15 cellular contexts compared by ENCODE assay signal in genomic region chr5:135254183-135254582, GRCh38.
DNase-seq lines count a peak whose midpoint lies in the region; ATAC-seq and TF ChIP-seq lines count a peak whose summit lies in the region.
"Had no signal": no experiment of that assay in that cellular context is flagged by ENCODE, and none has a peak within 500 bp of the region (broad histone marks: within the 10 kb centered on the region; RNA-seq: fewer than 3 reads in every experiment).

No MANE protein-coding gene starts in this region.

- H3K27me3 Mint-ChIP-seq in activated naive CD8-positive, alpha-beta T cell treated with anti-CD3 and anti-CD28 coated beads, Interleukin-2, amount 10 ng/mL, durations not matched to agents 7 days and 5 days = peaks cover 23% of the 10 kb centered on the region
- no peaks in the 10 kb centered on the region for H3K27me3 Mint-ChIP-seq in activated naive CD8-positive, alpha-beta T cell treated with anti-CD3 and anti-CD28 coated beads, Interleukin-2, amount 50 U/mL, for 24 hours
- H3K27me3 Mint-ChIP-seq in HFFc6 (ENCODE audit: insufficient read depth) (peaks cover 3% of the 10 kb centered on the region; the same call in 1 of the 2 replicates), mesothelial cell of epicardium (ENCODE audit: low read depth) (no peaks in the 10 kb centered on the region)

- H3K27me3 ChIP-seq in right cardiac atrium (ENCODE audit: control insufficient read depth, insufficient read depth) = no peaks in the 10 kb centered on the region
- H3K27me3 ChIP-seq: BE2C had no signal

- H3K36me3 Mint-ChIP-seq in activated naive CD8-positive, alpha-beta T cell treated with anti-CD3 and anti-CD28 coated beads, Interleukin-2, amount 10 ng/mL, durations not matched to agents 7 days and 5 days = no peaks in the 10 kb centered on the region
- no peaks in the 10 kb centered on the region for H3K36me3 Mint-ChIP-seq in activated naive CD8-positive, alpha-beta T cell treated with anti-CD3 and anti-CD28 coated beads, Interleukin-2, amount 50 U/mL, for 24 hours (ENCODE audit: low read depth)
- peaks cover 6% of the 10 kb centered on the region; the same call in 1 of the 2 replicates for H3K36me3 Mint-ChIP-seq in HFFc6 (ENCODE audit: low read depth)
- no peaks in the 10 kb centered on the region for H3K36me3 Mint-ChIP-seq in mesothelial cell of epicardium
- H3K36me3 Mint-ChIP-seq: CD4-positive, alpha-beta memory T cell had no signal

- peak; percentile 4 for DNase-seq in activated naive CD8-positive, alpha-beta T cell treated with anti-CD3 and anti-CD28 coated beads, Interleukin-2, amount 10 ng/mL, durations not matched to agents 7 days and 5 days
- DNase-seq in activated naive CD8-positive, alpha-beta T cell treated with anti-CD3 and anti-CD28 coated beads, Interleukin-2, amount 50 U/mL, for 24 hours = no peak
- DNase-seq in HFFc6 (no peak), mesothelial cell of epicardium (ENCODE audit: low spot score in 2 of 2, unreplicated experiment in 2 of 2) (peak in 1 of 2 experiments; percentile 35), NCI-H226 (no peak), NCI-H345 treated with DMSO at 0.1 percent for 48 hours (lab: John Stamatoyannopoulos, UW; ENCODE audit: unreplicated experiment) (no peak), right cardiac atrium (no peak)
- DNase-seq: BE2C; CD4-positive, alpha-beta memory T cell; DMS153; HCEC 1CT; IMR-90 had no signal

- H3K4me3 ChIP-seq in right cardiac atrium (ENCODE audit: low read length) = no peak overlapping the region
- H3K4me3 ChIP-seq: A549 had no signal

- ATAC-seq in activated naive CD8-positive, alpha-beta T cell treated with anti-CD3 and anti-CD28 coated beads, Interleukin-2, amount 10 ng/mL, durations not matched to agents 7 days and 5 days (ENCODE audit: low read depth) = no peak
- no peak for ATAC-seq in activated naive CD8-positive, alpha-beta T cell treated with anti-CD3 and anti-CD28 coated beads, Interleukin-2, amount 50 U/mL, for 24 hours
- no peak for ATAC-seq in right cardiac atrium
- ATAC-seq: A549 had no signal

- no peak overlapping the region for H3K27ac ChIP-seq in right cardiac atrium (ENCODE audit: low read length)
- H3K27ac ChIP-seq: A549, C4-2B, HL-60 had no signal

- H3K4me1 ChIP-seq in right cardiac atrium (ENCODE audit: control insufficient read depth, insufficient read depth, low read length) = no peaks in the 10 kb centered on the region

- intact Hi-C loops in right cardiac atrium (cut with DNase I) = no loop called here

- no peak for TF ChIP-seq CTCF in HFFc6 (IDR thresholded peaks at IDR 0.05)
- TF ChIP-seq CTCF in mesothelial cell of epicardium (IDR thresholded peaks at IDR 0.05; ENCODE audit: unreplicated experiment) = no peak

- H3K9me3 Mint-ChIP-seq in activated naive CD8-positive, alpha-beta T cell treated with anti-CD3 and anti-CD28 coated beads, Interleukin-2, amount 10 ng/mL, durations not matched to agents 7 days and 5 days = peaks cover 3% of the 10 kb centered on the region
- no peaks in the 10 kb centered on the region for H3K9me3 Mint-ChIP-seq in activated naive CD8-positive, alpha-beta T cell treated with anti-CD3 and anti-CD28 coated beads, Interleukin-2, amount 50 U/mL, for 24 hours
- H3K9me3 Mint-ChIP-seq in HFFc6 = no peaks in the 10 kb centered on the region
- no peaks in the 10 kb centered on the region for H3K9me3 Mint-ChIP-seq in mesothelial cell of epicardium

- H3K4me1 Mint-ChIP-seq in activated naive CD8-positive, alpha-beta T cell treated with anti-CD3 and anti-CD28 coated beads, Interleukin-2, amount 10 ng/mL, durations not matched to agents 7 days and 5 days = no peaks in the 10 kb centered on the region
- H3K4me1 Mint-ChIP-seq in activated naive CD8-positive, alpha-beta T cell treated with anti-CD3 and anti-CD28 coated beads, Interleukin-2, amount 50 U/mL, for 24 hours = no peaks in the 10 kb centered on the region
- H3K4me1 Mint-ChIP-seq in HFFc6 (ENCODE audit: low read depth) = peaks cover 48% of the 10 kb centered on the region
- H3K4me1 Mint-ChIP-seq in mesothelial cell of epicardium = peaks cover 34% of the 10 kb centered on the region
- H3K4me1 Mint-ChIP-seq: CD4-positive, alpha-beta memory T cell had no signal

- no peak overlapping the region for H3K4me3 Mint-ChIP-seq in activated naive CD8-positive, alpha-beta T cell treated with anti-CD3 and anti-CD28 coated beads, Interleukin-2, amount 10 ng/mL, durations not matched to agents 7 days and 5 days
- no peak overlapping the region for H3K4me3 Mint-ChIP-seq in activated naive CD8-positive, alpha-beta T cell treated with anti-CD3 and anti-CD28 coated beads, Interleukin-2, amount 50 U/mL, for 24 hours
- H3K4me3 Mint-ChIP-seq in HFFc6 (no peak overlapping the region), mesothelial cell of epicardium (no peak overlapping the region)
- H3K4me3 Mint-ChIP-seq: CD4-positive, alpha-beta memory T cell had no signal

- H3K27ac Mint-ChIP-seq in activated naive CD8-positive, alpha-beta T cell treated with anti-CD3 and anti-CD28 coated beads, Interleukin-2, amount 10 ng/mL, durations not matched to agents 7 days and 5 days = no peak overlapping the region
- H3K27ac Mint-ChIP-seq in activated naive CD8-positive, alpha-beta T cell treated with anti-CD3 and anti-CD28 coated beads, Interleukin-2, amount 50 U/mL, for 24 hours = no peak overlapping the region
- H3K27ac Mint-ChIP-seq in HFFc6 = peak overlapping the region; percentile 4; the same call in 1 of the 2 replicates
- peak overlapping the region; percentile 87 for H3K27ac Mint-ChIP-seq in mesothelial cell of epicardium
- H3K27ac Mint-ChIP-seq: CD4-positive, alpha-beta memory T cell had no signal

- 68% methylated on average over 4 of the region's 4 CpGs for WGBS in right cardiac atrium

- no peaks in the 10 kb centered on the region for H3K9me3 ChIP-seq in right cardiac atrium (ENCODE audit: control insufficient read depth, low read length)
- H3K9me3 ChIP-seq: A549, BE2C had no signal

- POLR2A ChIA-PET in activated naive CD8-positive, alpha-beta T cell treated with anti-CD3 and anti-CD28 coated beads, Interleukin-2, amount 10 ng/mL, durations not matched to agents 7 days and 5 days (lab: Charles Lee) = no interaction called here

Comparison
In these comparisons a context has a peak if more than half of its experiments do, and no peak if none do; other contexts are left out.
1. H3K27ac Mint-ChIP-seq: peak in HFFc6 (single experiment) and mesothelial cell of epicardium (single experiment); none in activated naive CD8-positive, alpha-beta T cell treated with anti-CD3 and anti-CD28 coated beads, Interleukin-2, amount 10 ng/mL, durations not matched to agents 7 days and 5 days (single experiment) and activated naive CD8-positive, alpha-beta T cell treated with anti-CD3 and anti-CD28 coated beads, Interleukin-2, amount 50 U/mL, for 24 hours (single experiment).